ENCODE assay signal across 1 cellular context in the genomic region with DNA sequence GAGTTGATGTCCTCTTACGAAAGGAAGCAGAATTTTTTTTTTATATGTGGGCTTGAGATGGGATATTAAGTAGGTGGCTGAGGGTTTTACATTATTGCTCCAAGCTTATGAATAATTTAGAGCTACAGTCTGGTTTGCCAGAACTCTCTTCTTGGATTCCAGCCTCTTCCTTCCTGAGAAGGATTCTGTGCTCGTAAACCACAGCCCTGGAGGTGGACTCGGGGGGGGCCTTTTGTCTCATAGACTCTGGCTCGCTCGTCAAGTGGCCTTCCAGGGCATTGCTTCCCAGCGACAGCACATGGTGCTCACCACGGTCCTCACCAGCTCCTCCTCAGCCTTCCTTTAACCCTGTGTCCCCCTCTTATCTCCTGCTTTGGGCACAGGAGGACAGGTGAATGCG.
TF ChIP-seq lines count a peak whose summit lies in the region.

No MANE protein-coding gene starts in this region.

TF ChIP-seq in GM12878, 131 proteins besides CTCF, POLR2A, EP300 and RAD21:
- TF ChIP-seq PAX8 (IDR thresholded peaks at IDR 0.05) (no peak), ZNF622 (IDR thresholded peaks at IDR 0.05) (no peak), SP1 (IDR thresholded peaks at IDR 0.05; ENCODE audit: low read depth, low read length) (no peak), FOS (IDR thresholded peaks at IDR 0.05; ENCODE audit: borderline replicate concordance, extremely low read depth, insufficient read length) (no peak), ZNF274 (IDR thresholded peaks at IDR 0.05; ENCODE audit: insufficient read depth, insufficient read length) (no peak), ATF7 (IDR thresholded peaks at IDR 0.05; ENCODE audit: low read depth) (no peak), KDM1A (IDR thresholded peaks at IDR 0.05; ENCODE audit: borderline replicate concordance) (no peak), ZBED1 (IDR thresholded peaks at IDR 0.05; ENCODE audit: borderline replicate concordance) (no peak), SPI1 (IDR thresholded peaks at IDR 0.05; ENCODE audit: borderline replicate concordance, insufficient read depth, low read depth, low read length) (no peak), SMAD1 (IDR thresholded peaks at IDR 0.05; ENCODE audit: low read depth, partially characterized antibody) (no peak), JUNB (IDR thresholded peaks at IDR 0.05) (no peak), SMARCA5 (IDR thresholded peaks at IDR 0.05) (no peak), ASH2L (IDR thresholded peaks at IDR 0.05; ENCODE audit: borderline replicate concordance, low read depth) (no peak)
- TF ChIP-seq, protein P1, sequence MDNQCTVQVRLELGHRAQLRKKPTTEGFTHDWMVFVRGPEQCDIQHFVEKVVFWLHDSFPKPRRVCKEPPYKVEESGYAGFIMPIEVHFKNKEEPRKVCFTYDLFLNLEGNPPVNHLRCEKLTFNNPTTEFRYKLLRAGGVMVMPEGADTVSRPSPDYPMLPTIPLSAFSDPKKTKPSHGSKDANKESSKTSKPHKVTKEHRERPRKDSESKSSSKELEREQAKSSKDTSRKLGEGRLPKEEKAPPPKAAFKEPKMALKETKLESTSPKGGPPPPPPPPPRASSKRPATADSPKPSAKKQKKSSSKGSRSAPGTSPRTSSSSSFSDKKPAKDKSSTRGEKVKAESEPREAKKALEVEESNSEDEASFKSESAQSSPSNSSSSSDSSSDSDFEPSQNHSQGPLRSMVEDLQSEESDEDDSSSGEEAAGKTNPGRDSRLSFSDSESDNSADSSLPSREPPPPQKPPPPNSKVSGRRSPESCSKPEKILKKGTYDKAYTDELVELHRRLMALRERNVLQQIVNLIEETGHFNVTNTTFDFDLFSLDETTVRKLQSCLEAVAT (IDR thresholded peaks at IDR 0.05) = no peak
- TF ChIP-seq, protein P2, sequence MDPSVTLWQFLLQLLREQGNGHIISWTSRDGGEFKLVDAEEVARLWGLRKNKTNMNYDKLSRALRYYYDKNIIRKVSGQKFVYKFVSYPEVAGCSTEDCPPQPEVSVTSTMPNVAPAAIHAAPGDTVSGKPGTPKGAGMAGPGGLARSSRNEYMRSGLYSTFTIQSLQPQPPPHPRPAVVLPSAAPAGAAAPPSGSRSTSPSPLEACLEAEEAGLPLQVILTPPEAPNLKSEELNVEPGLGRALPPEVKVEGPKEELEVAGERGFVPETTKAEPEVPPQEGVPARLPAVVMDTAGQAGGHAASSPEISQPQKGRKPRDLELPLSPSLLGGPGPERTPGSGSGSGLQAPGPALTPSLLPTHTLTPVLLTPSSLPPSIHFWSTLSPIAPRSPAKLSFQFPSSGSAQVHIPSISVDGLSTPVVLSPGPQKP (IDR thresholded peaks at IDR 0.05; ENCODE audit: low read depth, low read length) = no peak
- TF ChIP-seq, protein P3, sequence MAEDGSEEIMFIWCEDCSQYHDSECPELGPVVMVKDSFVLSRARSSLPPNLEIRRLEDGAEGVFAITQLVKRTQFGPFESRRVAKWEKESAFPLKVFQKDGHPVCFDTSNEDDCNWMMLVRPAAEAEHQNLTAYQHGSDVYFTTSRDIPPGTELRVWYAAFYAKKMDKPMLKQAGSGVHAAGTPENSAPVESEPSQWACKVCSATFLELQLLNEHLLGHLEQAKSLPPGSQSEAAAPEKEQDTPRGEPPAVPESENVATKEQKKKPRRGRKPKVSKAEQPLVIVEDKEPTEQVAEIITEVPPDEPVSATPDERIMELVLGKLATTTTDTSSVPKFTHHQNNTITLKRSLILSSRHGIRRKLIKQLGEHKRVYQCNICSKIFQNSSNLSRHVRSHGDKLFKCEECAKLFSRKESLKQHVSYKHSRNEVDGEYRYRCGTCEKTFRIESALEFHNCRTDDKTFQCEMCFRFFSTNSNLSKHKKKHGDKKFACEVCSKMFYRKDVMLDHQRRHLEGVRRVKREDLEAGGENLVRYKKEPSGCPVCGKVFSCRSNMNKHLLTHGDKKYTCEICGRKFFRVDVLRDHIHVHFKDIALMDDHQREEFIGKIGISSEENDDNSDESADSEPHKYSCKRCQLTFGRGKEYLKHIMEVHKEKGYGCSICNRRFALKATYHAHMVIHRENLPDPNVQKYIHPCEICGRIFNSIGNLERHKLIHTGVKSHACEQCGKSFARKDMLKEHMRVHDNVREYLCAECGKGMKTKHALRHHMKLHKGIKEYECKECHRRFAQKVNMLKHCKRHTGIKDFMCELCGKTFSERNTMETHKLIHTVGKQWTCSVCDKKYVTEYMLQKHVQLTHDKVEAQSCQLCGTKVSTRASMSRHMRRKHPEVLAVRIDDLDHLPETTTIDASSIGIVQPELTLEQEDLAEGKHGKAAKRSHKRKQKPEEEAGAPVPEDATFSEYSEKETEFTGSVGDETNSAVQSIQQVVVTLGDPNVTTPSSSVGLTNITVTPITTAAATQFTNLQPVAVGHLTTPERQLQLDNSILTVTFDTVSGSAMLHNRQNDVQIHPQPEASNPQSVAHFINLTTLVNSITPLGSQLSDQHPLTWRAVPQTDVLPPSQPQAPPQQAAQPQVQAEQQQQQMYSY (CRISPR knock-in tag; IDR thresholded peaks at IDR 0.05) = no peak
- TF ChIP-seq, protein P4, sequence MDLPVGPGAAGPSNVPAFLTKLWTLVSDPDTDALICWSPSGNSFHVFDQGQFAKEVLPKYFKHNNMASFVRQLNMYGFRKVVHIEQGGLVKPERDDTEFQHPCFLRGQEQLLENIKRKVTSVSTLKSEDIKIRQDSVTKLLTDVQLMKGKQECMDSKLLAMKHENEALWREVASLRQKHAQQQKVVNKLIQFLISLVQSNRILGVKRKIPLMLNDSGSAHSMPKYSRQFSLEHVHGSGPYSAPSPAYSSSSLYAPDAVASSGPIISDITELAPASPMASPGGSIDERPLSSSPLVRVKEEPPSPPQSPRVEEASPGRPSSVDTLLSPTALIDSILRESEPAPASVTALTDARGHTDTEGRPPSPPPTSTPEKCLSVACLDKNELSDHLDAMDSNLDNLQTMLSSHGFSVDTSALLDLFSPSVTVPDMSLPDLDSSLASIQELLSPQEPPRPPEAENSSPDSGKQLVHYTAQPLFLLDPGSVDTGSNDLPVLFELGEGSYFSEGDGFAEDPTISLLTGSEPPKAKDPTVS (IDR thresholded peaks at IDR 0.05; ENCODE audit: low read depth, low read length) = no peak
- TF ChIP-seq, protein P5, sequence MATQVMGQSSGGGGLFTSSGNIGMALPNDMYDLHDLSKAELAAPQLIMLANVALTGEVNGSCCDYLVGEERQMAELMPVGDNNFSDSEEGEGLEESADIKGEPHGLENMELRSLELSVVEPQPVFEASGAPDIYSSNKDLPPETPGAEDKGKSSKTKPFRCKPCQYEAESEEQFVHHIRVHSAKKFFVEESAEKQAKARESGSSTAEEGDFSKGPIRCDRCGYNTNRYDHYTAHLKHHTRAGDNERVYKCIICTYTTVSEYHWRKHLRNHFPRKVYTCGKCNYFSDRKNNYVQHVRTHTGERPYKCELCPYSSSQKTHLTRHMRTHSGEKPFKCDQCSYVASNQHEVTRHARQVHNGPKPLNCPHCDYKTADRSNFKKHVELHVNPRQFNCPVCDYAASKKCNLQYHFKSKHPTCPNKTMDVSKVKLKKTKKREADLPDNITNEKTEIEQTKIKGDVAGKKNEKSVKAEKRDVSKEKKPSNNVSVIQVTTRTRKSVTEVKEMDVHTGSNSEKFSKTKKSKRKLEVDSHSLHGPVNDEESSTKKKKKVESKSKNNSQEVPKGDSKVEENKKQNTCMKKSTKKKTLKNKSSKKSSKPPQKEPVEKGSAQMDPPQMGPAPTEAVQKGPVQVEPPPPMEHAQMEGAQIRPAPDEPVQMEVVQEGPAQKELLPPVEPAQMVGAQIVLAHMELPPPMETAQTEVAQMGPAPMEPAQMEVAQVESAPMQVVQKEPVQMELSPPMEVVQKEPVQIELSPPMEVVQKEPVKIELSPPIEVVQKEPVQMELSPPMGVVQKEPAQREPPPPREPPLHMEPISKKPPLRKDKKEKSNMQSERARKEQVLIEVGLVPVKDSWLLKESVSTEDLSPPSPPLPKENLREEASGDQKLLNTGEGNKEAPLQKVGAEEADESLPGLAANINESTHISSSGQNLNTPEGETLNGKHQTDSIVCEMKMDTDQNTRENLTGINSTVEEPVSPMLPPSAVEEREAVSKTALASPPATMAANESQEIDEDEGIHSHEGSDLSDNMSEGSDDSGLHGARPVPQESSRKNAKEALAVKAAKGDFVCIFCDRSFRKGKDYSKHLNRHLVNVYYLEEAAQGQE (IDR thresholded peaks at IDR 0.05; ENCODE audit: low read depth, low read length) = no peak
- TF ChIP-seq, protein P6, sequence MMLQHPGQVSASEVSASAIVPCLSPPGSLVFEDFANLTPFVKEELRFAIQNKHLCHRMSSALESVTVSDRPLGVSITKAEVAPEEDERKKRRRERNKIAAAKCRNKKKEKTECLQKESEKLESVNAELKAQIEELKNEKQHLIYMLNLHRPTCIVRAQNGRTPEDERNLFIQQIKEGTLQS (IDR thresholded peaks at IDR 0.05; ENCODE audit: borderline replicate concordance, extremely low read depth, low read depth, low read length) = no peak
